ENCODE assay signal across 1 cellular context in genomic region chr7:23469150-23469960, GRCh38.
A peak's percentile ranks its signal among the peaks of the same experiment; 100 is the strongest.
TF ChIP-seq lines count a peak whose summit lies in the region.

No MANE protein-coding gene starts in this region.

TF ChIP-seq in HepG2, 621 proteins besides CTCF, POLR2A, EP300 and RAD21 (continued from another document and continues in another):
- TF ChIP-seq, protein P1, sequence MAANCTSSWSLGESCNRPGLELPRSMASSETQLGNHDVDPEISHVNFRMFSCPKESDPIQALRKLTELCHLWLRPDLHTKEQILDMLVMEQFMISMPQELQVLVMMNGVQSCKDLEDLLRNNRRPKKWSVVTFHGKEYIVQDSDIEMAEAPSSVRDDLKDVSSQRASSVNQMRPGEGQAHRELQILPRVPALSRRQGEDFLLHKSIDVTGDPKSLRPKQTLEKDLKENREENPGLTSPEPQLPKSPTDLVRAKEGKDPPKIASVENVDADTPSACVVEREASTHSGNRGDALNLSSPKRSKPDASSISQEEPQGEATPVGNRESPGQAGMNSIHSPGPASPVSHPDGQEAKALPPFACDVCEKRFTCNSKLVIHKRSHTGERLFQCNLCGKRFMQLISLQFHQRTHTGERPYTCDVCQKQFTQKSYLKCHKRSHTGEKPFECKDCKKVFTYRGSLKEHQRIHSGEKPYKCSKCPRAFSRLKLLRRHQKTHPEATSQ (CRISPR knock-in tag; IDR thresholded peaks at IDR 0.05; ENCODE audit: borderline replicate concordance), result no peak
- TF ChIP-seq TP53 (CRISPR knock-in tag; conservative IDR thresholded peaks at IDR 0.05) (no peak), NFRKB (IDR thresholded peaks at IDR 0.05) (no peak), HES4 (CRISPR knock-in tag; IDR thresholded peaks at IDR 0.05; ENCODE audit: borderline replicate concordance) (no peak; the same call in 1 of the 2 replicates), KDM5B (CRISPR knock-in tag; IDR thresholded peaks at IDR 0.05; ENCODE audit: borderline replicate concordance) (peak; percentile 26), GATAD2A (CRISPR knock-in tag; IDR thresholded peaks at IDR 0.05) (no peak), FOXO4 (CRISPR knock-in tag; conservative IDR thresholded peaks at IDR 0.05) (no peak), ZNF878 (CRISPR knock-in tag; IDR thresholded peaks at IDR 0.05) (no peak), RORA (CRISPR knock-in tag; IDR thresholded peaks at IDR 0.05) (no peak), ZNF605 (CRISPR knock-in tag; IDR thresholded peaks at IDR 0.05) (no peak), ZSCAN9 (CRISPR knock-in tag; IDR thresholded peaks at IDR 0.05; ENCODE audit: borderline replicate concordance) (no peak), ZNF660 (CRISPR knock-in tag; IDR thresholded peaks at IDR 0.05; ENCODE audit: borderline replicate concordance, low read depth) (no peak), ZFP90 (CRISPR knock-in tag; IDR thresholded peaks at IDR 0.05; ENCODE audit: borderline replicate concordance) (peak; percentile 4; the same call in 1 of the 2 replicates), MAFG (CRISPR knock-in tag; IDR thresholded peaks at IDR 0.05) (no peak), ZNF451 (CRISPR knock-in tag; IDR thresholded peaks at IDR 0.05) (no peak), SIX1 (CRISPR knock-in tag; IDR thresholded peaks at IDR 0.05; ENCODE audit: borderline replicate concordance) (no peak), ZBTB26 (CRISPR knock-in tag; IDR thresholded peaks at IDR 0.05; ENCODE audit: borderline replicate concordance) (no peak), ZNF503 (CRISPR knock-in tag; IDR thresholded peaks at IDR 0.05) (no peak), NPAS2 (CRISPR knock-in tag; IDR thresholded peaks at IDR 0.05; ENCODE audit: borderline replicate concordance) (no peak), ZNF678 (CRISPR knock-in tag; IDR thresholded peaks at IDR 0.05) (no peak), ZNF558 (CRISPR knock-in tag; IDR thresholded peaks at IDR 0.05; ENCODE audit: borderline replicate concordance) (no peak), ZUFSP (CRISPR knock-in tag; IDR thresholded peaks at IDR 0.05; ENCODE audit: borderline replicate concordance) (no peak), SNAPC2 (CRISPR knock-in tag; IDR thresholded peaks at IDR 0.05) (0 out of 2 replicates have a peak, but pooled peaks have one; percentile 37), ZNF230 (CRISPR knock-in tag; IDR thresholded peaks at IDR 0.05) (no peak), MAZ (IDR thresholded peaks at IDR 0.05; ENCODE audit: borderline replicate concordance, low read depth, low read length) (no peak), MAZ (CRISPR knock-in tag; IDR thresholded peaks at IDR 0.05; ENCODE audit: low read depth) (peak; percentile 51; the same call in 1 of the 2 replicates), ZNF800 (CRISPR knock-in tag; IDR thresholded peaks at IDR 0.05) (no peak), CREB3 (CRISPR knock-in tag; IDR thresholded peaks at IDR 0.05) (no peak), PLRG1 (conservative IDR thresholded peaks at IDR 0.05) (no peak)
- TF ChIP-seq, protein P2, sequence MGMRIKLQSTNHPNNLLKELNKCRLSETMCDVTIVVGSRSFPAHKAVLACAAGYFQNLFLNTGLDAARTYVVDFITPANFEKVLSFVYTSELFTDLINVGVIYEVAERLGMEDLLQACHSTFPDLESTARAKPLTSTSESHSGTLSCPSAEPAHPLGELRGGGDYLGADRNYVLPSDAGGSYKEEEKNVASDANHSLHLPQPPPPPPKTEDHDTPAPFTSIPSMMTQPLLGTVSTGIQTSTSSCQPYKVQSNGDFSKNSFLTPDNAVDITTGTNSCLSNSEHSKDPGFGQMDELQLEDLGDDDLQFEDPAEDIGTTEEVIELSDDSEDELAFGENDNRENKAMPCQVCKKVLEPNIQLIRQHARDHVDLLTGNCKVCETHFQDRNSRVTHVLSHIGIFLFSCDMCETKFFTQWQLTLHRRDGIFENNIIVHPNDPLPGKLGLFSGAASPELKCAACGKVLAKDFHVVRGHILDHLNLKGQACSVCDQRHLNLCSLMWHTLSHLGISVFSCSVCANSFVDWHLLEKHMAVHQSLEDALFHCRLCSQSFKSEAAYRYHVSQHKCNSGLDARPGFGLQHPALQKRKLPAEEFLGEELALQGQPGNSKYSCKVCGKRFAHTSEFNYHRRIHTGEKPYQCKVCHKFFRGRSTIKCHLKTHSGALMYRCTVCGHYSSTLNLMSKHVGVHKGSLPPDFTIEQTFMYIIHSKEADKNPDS (CRISPR knock-in tag; IDR thresholded peaks at IDR 0.05), result no peak
- TF ChIP-seq, protein P3, sequence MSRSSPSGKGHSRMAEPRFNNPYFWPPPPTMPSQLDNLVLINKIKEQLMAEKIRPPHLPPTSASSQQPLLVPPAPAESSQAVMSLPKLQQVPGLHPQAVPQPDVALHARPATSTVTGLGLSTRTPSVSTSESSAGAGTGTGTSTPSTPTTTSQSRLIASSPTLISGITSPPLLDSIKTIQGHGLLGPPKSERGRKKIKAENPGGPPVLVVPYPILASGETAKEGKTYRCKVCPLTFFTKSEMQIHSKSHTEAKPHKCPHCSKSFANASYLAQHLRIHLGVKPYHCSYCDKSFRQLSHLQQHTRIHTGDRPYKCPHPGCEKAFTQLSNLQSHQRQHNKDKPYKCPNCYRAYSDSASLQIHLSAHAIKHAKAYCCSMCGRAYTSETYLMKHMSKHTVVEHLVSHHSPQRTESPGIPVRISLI (CRISPR knock-in tag; IDR thresholded peaks at IDR 0.05; ENCODE audit: borderline replicate concordance), result no peak
- TF ChIP-seq, protein P4, sequence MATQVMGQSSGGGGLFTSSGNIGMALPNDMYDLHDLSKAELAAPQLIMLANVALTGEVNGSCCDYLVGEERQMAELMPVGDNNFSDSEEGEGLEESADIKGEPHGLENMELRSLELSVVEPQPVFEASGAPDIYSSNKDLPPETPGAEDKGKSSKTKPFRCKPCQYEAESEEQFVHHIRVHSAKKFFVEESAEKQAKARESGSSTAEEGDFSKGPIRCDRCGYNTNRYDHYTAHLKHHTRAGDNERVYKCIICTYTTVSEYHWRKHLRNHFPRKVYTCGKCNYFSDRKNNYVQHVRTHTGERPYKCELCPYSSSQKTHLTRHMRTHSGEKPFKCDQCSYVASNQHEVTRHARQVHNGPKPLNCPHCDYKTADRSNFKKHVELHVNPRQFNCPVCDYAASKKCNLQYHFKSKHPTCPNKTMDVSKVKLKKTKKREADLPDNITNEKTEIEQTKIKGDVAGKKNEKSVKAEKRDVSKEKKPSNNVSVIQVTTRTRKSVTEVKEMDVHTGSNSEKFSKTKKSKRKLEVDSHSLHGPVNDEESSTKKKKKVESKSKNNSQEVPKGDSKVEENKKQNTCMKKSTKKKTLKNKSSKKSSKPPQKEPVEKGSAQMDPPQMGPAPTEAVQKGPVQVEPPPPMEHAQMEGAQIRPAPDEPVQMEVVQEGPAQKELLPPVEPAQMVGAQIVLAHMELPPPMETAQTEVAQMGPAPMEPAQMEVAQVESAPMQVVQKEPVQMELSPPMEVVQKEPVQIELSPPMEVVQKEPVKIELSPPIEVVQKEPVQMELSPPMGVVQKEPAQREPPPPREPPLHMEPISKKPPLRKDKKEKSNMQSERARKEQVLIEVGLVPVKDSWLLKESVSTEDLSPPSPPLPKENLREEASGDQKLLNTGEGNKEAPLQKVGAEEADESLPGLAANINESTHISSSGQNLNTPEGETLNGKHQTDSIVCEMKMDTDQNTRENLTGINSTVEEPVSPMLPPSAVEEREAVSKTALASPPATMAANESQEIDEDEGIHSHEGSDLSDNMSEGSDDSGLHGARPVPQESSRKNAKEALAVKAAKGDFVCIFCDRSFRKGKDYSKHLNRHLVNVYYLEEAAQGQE (IDR thresholded peaks at IDR 0.05; ENCODE audit: borderline replicate concordance in 1 of 2, low read depth in 1 of 2, low read length in 2 of 2), result no peak
- TF ChIP-seq, protein P5, sequence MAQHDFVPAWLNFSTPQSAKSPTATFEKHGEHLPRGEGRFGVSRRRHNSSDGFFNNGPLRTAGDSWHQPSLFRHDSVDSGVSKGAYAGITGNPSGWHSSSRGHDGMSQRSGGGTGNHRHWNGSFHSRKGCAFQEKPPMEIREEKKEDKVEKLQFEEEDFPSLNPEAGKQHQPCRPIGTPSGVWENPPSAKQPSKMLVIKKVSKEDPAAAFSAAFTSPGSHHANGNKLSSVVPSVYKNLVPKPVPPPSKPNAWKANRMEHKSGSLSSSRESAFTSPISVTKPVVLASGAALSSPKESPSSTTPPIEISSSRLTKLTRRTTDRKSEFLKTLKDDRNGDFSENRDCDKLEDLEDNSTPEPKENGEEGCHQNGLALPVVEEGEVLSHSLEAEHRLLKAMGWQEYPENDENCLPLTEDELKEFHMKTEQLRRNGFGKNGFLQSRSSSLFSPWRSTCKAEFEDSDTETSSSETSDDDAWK (CRISPR knock-in tag; IDR thresholded peaks at IDR 0.05), result no peak
- TF ChIP-seq, protein P6, sequence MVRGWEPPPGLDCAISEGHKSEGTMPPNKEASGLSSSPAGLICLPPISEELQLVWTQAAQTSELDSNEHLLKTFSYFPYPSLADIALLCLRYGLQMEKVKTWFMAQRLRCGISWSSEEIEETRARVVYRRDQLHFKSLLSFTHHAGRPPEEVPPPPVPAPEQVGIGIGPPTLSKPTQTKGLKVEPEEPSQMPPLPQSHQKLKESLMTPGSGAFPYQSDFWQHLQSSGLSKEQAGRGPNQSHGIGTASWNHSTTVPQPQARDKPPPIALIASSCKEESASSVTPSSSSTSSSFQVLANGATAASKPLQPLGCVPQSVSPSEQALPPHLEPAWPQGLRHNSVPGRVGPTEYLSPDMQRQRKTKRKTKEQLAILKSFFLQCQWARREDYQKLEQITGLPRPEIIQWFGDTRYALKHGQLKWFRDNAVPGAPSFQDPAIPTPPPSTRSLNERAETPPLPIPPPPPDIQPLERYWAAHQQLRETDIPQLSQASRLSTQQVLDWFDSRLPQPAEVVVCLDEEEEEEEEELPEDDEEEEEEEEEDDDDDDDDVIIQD (CRISPR knock-in tag; IDR thresholded peaks at IDR 0.05; ENCODE audit: low read depth), result no peak
